7 cellular contexts compared by ENCODE assay signal in genomic region chr6:142621822-142622221, GRCh38.
"Had no signal": no experiment of that assay in that cellular context is flagged by ENCODE, and none has a peak within 500 bp of the region (broad histone marks: within the 10 kb centered on the region; RNA-seq: fewer than 3 reads in every experiment).

No MANE protein-coding gene starts in this region.

- H3K27ac Mint-ChIP-seq: IgD-negative memory B cell had no signal

- H3K4me3 ChIP-seq: K562 had no signal

- ATAC-seq: HepG2, K562 had no signal

- H3K27ac ChIP-seq: HL-60 had no signal

- DNase-seq: IMR-90, KBM-7 had no signal

- H3K4me3 Mint-ChIP-seq: IgD-negative memory B cell had no signal

- FAIRE-seq: HTR-8/SVneo, K562 had no signal

- H3K9me3 Mint-ChIP-seq: IgD-negative memory B cell had no signal

- H3K4me1 Mint-ChIP-seq: IgD-negative memory B cell had no signal
